ENCODE assay signal across 8 cellular contexts in the genomic region with DNA sequence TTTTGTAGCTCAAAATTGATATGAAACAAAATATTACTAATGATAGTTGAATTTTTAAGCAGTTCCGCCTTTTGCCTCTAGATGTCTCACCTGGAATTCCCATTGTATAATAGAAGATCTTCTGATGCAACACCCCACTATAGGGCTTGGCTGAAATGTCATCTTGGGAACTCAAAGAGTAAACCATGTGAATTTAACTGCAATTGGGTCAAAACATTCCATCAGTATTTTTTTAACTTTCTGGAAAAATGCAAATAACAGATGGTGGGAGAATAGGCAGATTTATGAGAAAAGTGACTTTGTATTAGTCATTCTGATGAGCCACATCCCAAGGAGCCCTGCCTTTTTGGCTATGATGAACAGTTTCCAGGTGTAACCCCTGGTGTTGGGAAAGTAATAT.
DNase-seq lines count a peak whose midpoint lies in the region; ATAC-seq, FAIRE-seq and TF ChIP-seq lines count a peak whose summit lies in the region.

No MANE protein-coding gene starts in this region.

- no peaks in the 10 kb centered on the region for H3K9me3 ChIP-seq in transverse colon

- WGBS in transverse colon (ENCODE audit: low coverage in 1 of 2), 2 donors: 0 to 6% methylated on average over 1 of the region's 1 CpG

- H3K4me1 Mint-ChIP-seq in natural killer cell: no peaks in the 10 kb centered on the region
- H3K4me1 Mint-ChIP-seq in natural killer cell treated with Interleukin-12 subunit alpha and Interleukin-12 subunit beta and Interleukin-15 and Interleukin-18, amount 100 ng/mL, for 72 hours (ENCODE audit: low read depth in 2 of 2): no peaks in the 10 kb centered on the region

- no peaks in the 10 kb centered on the region for H3K36me3 ChIP-seq in transverse colon

- H3K27ac Mint-ChIP-seq in natural killer cell: no peak overlapping the region
- H3K27ac Mint-ChIP-seq in natural killer cell treated with Interleukin-12 subunit alpha and Interleukin-12 subunit beta and Interleukin-15 and Interleukin-18, amount 100 ng/mL, for 72 hours: no peak overlapping the region

- no peak for DNase-seq in natural killer cell
- DNase-seq in natural killer cell treated with Interleukin-12 subunit alpha and Interleukin-12 subunit beta and Interleukin-15 and Interleukin-18, amount 100 ng/mL, for 72 hours (ENCODE audit: low spot score): no peak
- DNase-seq in NCI-H1694 (lab: John Stamatoyannopoulos, UW): peak; percentile 25
- DNase-seq in astrocyte of the hippocampus (ENCODE audit: low read depth, low spot score): peak; percentile 73
- no peak for DNase-seq in transverse colon
- DNase-seq in OCI-M2 (lab: John Stamatoyannopoulos, UW; ENCODE audit: unreplicated experiment): no peak

- in situ Hi-C loops in transverse colon (cut with MboI; ENCODE audit: low pct_ligation_motif_present in 1 of 4, low pct_unique_long_range_greater_than_20kb in 1 of 4, low sequenced_read_pairs in 3 of 4): loop anchor here (10.0 to 25.0 kb wide), 2 partner anchors 915 to 1098 kb away; no protein-coding TSS in a partner anchor

- no peak for TF ChIP-seq POLR2A in transverse colon (IDR thresholded peaks at IDR 0.05)

- no peaks in the 10 kb centered on the region for H3K4me1 ChIP-seq in transverse colon

- no peak overlapping the region for H3K4me3 Mint-ChIP-seq in natural killer cell
- H3K4me3 Mint-ChIP-seq in natural killer cell treated with Interleukin-12 subunit alpha and Interleukin-12 subunit beta and Interleukin-15 and Interleukin-18, amount 100 ng/mL, for 72 hours: no peak overlapping the region

- no peak overlapping the region for H3K4me3 ChIP-seq in transverse colon

- peaks cover 0 to 4% of the 10 kb centered on the region in 2 donors for H3K9me3 Mint-ChIP-seq in natural killer cell
- no peaks in the 10 kb centered on the region for H3K9me3 Mint-ChIP-seq in natural killer cell treated with Interleukin-12 subunit alpha and Interleukin-12 subunit beta and Interleukin-15 and Interleukin-18, amount 100 ng/mL, for 72 hours

- TF ChIP-seq CTCF in natural killer cell (IDR thresholded peaks at IDR 0.05) (peak; percentile 10), transverse colon (IDR thresholded peaks at IDR 0.05) (peak; percentile 64 to 79 (median 73))

- H3K27me3 Mint-ChIP-seq in natural killer cell (ENCODE audit: low read depth in 2 of 2): no peaks in the 10 kb centered on the region
- no peaks in the 10 kb centered on the region for H3K27me3 Mint-ChIP-seq in natural killer cell treated with Interleukin-12 subunit alpha and Interleukin-12 subunit beta and Interleukin-15 and Interleukin-18, amount 100 ng/mL, for 72 hours

- intact Hi-C loops in natural killer cell (cut with micrococcal nuclease): no loop called here
- intact Hi-C loops in transverse colon (cut with DNase I; ENCODE audit: low total_unique reads): loop anchor here (5.0 to 10.0 kb wide), 2 partner anchors 215 to 913 kb away; no protein-coding TSS in a partner anchor

- ATAC-seq in natural killer cell (peak in 1 of 3 donors; percentile 35), HG02571 (IDR thresholded peaks at IDR 0.05; ENCODE audit: unreplicated experiment) (peak; percentile 75)
- ATAC-seq in natural killer cell treated with Interleukin-12 subunit alpha and Interleukin-12 subunit beta and Interleukin-15 and Interleukin-18, amount 100 ng/mL, for 72 hours: no peak

- no peak overlapping the region for H3K27ac ChIP-seq in transverse colon

- H3K27me3 ChIP-seq in transverse colon: no peaks in the 10 kb centered on the region

- TF ChIP-seq EP300 in transverse colon (IDR thresholded peaks at IDR 0.05; ENCODE audit: low read depth): no peak

- H3K36me3 Mint-ChIP-seq in natural killer cell: no peaks in the 10 kb centered on the region
- H3K36me3 Mint-ChIP-seq in natural killer cell treated with Interleukin-12 subunit alpha and Interleukin-12 subunit beta and Interleukin-15 and Interleukin-18, amount 100 ng/mL, for 72 hours: no peaks in the 10 kb centered on the region

- FAIRE-seq in islet of Langerhans (lab: Jason Lieb, UNC): peak; percentile 99

Comparison
In these comparisons a context has a peak if more than half of its experiments do, and no peak if none do; other contexts are left out.
1. DNase-seq: peak in NCI-H1694 (single experiment) and astrocyte of the hippocampus (single experiment); none in natural killer cell (single experiment), natural killer cell treated with Interleukin-12 subunit alpha and Interleukin-12 subunit beta and Interleukin-15 and Interleukin-18, amount 100 ng/mL, for 72 hours (single experiment), transverse colon (single experiment) and OCI-M2 (single experiment).